Comparison of ENCODE assay signal across 8 cellular contexts in genomic region chr4:15231265-15232091, GRCh38.
A peak's percentile ranks its signal among the peaks of the same experiment; 100 is the strongest.
DNase-seq lines count a peak whose midpoint lies in the region; ATAC-seq and TF ChIP-seq lines count a peak whose summit lies in the region.

No MANE protein-coding gene starts in this region.

- intact Hi-C loops in activated CD4-positive, alpha-beta T cell treated with anti-CD3 and anti-CD28 coated beads, Interleukin-2, amount 10 ng/mL, durations not matched to agents 24 days and 14 days (cut with micrococcal nuclease) = loop anchor here (1.0 to 5.0 kb wide), 6 partner anchors 165 to 771 kb away; partner anchors contain the start of gene CPEB2
- intact Hi-C loops in lower leg skin (cut with DNase I; ENCODE audit: low total_unique reads) = no loop called here

- H3K4me3 Mint-ChIP-seq in activated CD4-positive, alpha-beta T cell treated with anti-CD3 and anti-CD28 coated beads, Interleukin-2, amount 10 ng/mL, durations not matched to agents 24 days and 14 days = no peak overlapping the region

- peaks cover 1% of the 10 kb centered on the region for H3K27me3 Mint-ChIP-seq in activated CD4-positive, alpha-beta T cell treated with anti-CD3 and anti-CD28 coated beads, Interleukin-2, amount 10 ng/mL, durations not matched to agents 24 days and 14 days

- no peak for TF ChIP-seq POLR2A in lower leg skin (IDR thresholded peaks at IDR 0.05)

- H3K36me3 Mint-ChIP-seq in activated CD4-positive, alpha-beta T cell treated with anti-CD3 and anti-CD28 coated beads, Interleukin-2, amount 10 ng/mL, durations not matched to agents 24 days and 14 days (ENCODE audit: low read depth) = no peaks in the 10 kb centered on the region

- WGBS in lower leg skin, 2 donors = 51 to 57% methylated on average over 8 of the region's 8 CpGs

- ATAC-seq in GM18867 (IDR thresholded peaks at IDR 0.05; ENCODE audit: unreplicated experiment) = peak; percentile 91
- ATAC-seq in HG03097 (IDR thresholded peaks at IDR 0.05; ENCODE audit: low FRiP score, unreplicated experiment) = peak; percentile 70

- no peak overlapping the region for H3K4me3 ChIP-seq in lower leg skin (ENCODE audit: low read depth, poor library complexity, severe bottlenecking)

- no peaks in the 10 kb centered on the region for H3K9me3 Mint-ChIP-seq in activated CD4-positive, alpha-beta T cell treated with anti-CD3 and anti-CD28 coated beads, Interleukin-2, amount 10 ng/mL, durations not matched to agents 24 days and 14 days

- no peak overlapping the region for H3K27ac Mint-ChIP-seq in activated CD4-positive, alpha-beta T cell treated with anti-CD3 and anti-CD28 coated beads, Interleukin-2, amount 10 ng/mL, durations not matched to agents 24 days and 14 days

- TF ChIP-seq CTCF in AG09319 (IDR thresholded peaks at IDR 0.05; ENCODE audit: low read depth, low read length) (peak; percentile 73), lower leg skin (IDR thresholded peaks at IDR 0.05) (no peak)

- H3K4me1 Mint-ChIP-seq in activated CD4-positive, alpha-beta T cell treated with anti-CD3 and anti-CD28 coated beads, Interleukin-2, amount 10 ng/mL, durations not matched to agents 24 days and 14 days = peaks cover 24% of the 10 kb centered on the region

- DNase-seq in AG09319 (ENCODE audit: extremely low read depth, low read depth) (peak; percentile 84), NCI-H460 (ENCODE audit: extremely low read depth, low read depth) (peak; percentile 64), dedifferentiated amniotic fluid mesenchymal stem cell (ENCODE audit: extremely low spot score) (peak; percentile 93), lower leg skin (ENCODE audit: low spot score in 2 of 2) (peak; percentile 81 to 96)
- DNase-seq in activated CD4-positive, alpha-beta T cell treated with anti-CD3 and anti-CD28 coated beads, Interleukin-2, amount 10 ng/mL, durations not matched to agents 24 days and 14 days = peak; percentile 91
- DNase-seq in stimulated activated CD8-positive, alpha-beta memory T cell treated with anti-CD3 and anti-CD28 coated beads, Interleukin-12 subunit alpha, Interleukin-12 subunit beta, amount 100 ng/mL, for 1 hour (ENCODE audit: low read depth) = peak; percentile 62
